In the genomic region with DNA sequence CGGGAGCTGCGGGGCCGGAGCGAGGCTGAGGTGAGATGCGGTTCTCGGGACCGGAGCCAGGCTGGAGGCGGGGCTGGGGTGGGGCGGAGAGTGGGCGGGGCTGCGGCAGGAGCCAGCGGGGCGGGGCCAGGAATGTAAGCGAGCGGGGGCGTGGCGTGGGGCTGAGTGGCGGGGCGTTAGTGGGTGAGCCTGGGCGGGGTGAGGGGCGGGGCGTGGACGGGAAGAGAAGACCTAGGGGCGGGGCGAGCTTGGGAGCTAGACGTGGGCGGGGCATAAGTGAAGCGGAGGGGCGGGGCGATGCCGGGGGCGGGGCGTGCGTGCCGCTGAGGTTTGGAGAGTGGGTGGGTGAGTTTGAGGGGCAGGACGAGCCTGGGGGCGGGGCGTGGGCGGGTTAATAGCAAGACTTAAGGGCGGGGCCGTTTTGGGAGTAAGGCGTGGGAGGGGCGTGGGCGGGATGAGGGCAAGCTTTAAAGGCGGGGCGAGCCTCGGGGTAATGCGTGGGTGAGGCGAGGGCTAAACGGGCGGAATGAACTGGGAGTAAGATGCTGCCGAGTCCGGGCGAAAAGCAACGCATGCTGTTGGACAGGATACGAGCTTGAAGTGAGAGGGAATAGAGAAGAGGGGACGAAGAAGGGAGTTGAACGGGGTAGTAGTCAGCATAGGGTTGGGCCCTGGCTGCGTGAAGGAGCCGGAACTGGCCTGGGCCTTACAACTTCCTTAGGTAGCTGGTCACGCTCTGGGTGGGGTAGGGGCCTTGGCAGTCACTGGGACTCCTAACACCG, we compare ENCODE assay signal across 8 cellular contexts.
DNase-seq lines count a peak whose midpoint lies in the region; ATAC-seq and TF ChIP-seq lines count a peak whose summit lies in the region.

No MANE protein-coding gene starts in this region.

- peak; percentile 54 for ATAC-seq in HG02885 (IDR thresholded peaks at IDR 0.05; ENCODE audit: poor library complexity, unreplicated experiment)

- in situ Hi-C loops in GM13977 (cut with MboI; ENCODE audit: low pct_unique_long_range_greater_than_20kb, low sequenced_read_pairs, unreplicated experiment) (no loop called here), astrocyte of the cerebellum (cut with HindIII; ENCODE audit: low sequenced_read_pairs) (no loop called here)

- TF ChIP-seq CTCF in GM13977 (IDR thresholded peaks at IDR 0.05; ENCODE audit: extremely low read depth, insufficient read depth, missing control alignments) (no peak), astrocyte of the cerebellum (IDR thresholded peaks at IDR 0.05; ENCODE audit: low read depth, low read length, missing control alignments) (no peak), retinal pigment epithelial cell (conservative IDR thresholded peaks at IDR 0.05; ENCODE audit: low read depth, low read length) (no peak)

- H3K4me3 ChIP-seq in astrocyte of the cerebellum (ENCODE audit: low read depth, low read length) (peak overlapping the region; percentile 64), retinal pigment epithelial cell (ENCODE audit: low read length) (peak overlapping the region; percentile 61)

- DNase-seq in GM13977 (ENCODE audit: low spot score) (peak; percentile 99), NCI-H1930 (lab: John Stamatoyannopoulos, UW) (peak; percentile 81 to 87), T-helper 9 cell (peak; percentile 100), astrocyte of the cerebellum (ENCODE audit: low read depth) (peak; percentile 91), hippocampal formation (lab: John Stamatoyannopoulos, UW) (peak; percentile 98), retinal pigment epithelial cell (ENCODE audit: low read depth) (peak; percentile 68), cortex of kidney (lab: John Stamatoyannopoulos, UW) (no peak)
